16 cellular contexts compared by ENCODE assay signal in genomic region chr3:155411500-155412223, GRCh38.
DNase-seq lines count a peak whose midpoint lies in the region; ATAC-seq and TF ChIP-seq lines count a peak whose summit lies in the region.
"Had no signal": no experiment of that assay in that cellular context is flagged by ENCODE, and none has a peak within 500 bp of the region (broad histone marks: within the 10 kb centered on the region; RNA-seq: fewer than 3 reads in every experiment).

No MANE protein-coding gene starts in this region.

- H3K27ac Mint-ChIP-seq in activated naive CD8-positive, alpha-beta T cell treated with anti-CD3 and anti-CD28 coated beads, Interleukin-2, amount 50 U/mL, for 24 hours: no peak overlapping the region
- no peak overlapping the region for H3K27ac Mint-ChIP-seq in CD8-positive, alpha-beta T cell
- H3K27ac Mint-ChIP-seq: type B pancreatic cell had no signal

- intact Hi-C loops in CD8-positive, alpha-beta T cell (cut with DNase I, micrococcal nuclease): no loop called here

- H3K27me3 ChIP-seq in KMS-11 (ENCODE audit: insufficient read depth, low read depth): no peaks in the 10 kb centered on the region
- H3K27me3 ChIP-seq in CD8-positive, alpha-beta T cell (ENCODE audit: insufficient read depth, low read length): no peaks in the 10 kb centered on the region

- CTCF ChIA-PET in CD8-positive, alpha-beta T cell (lab: Charles Lee): no interaction called here

- TF ChIP-seq CTCF in GM12865 (IDR thresholded peaks at IDR 0.05; ENCODE audit: insufficient read depth, low read depth, low read length, missing control alignments): peak; percentile 5
- TF ChIP-seq CTCF in KMS-11 (conservative IDR thresholded peaks at IDR 0.05; ENCODE audit: low read depth, low read length): 0 out of 2 replicates have a peak, but pooled peaks have one; percentile 18
- TF ChIP-seq CTCF in CD8-positive, alpha-beta T cell (IDR thresholded peaks at IDR 0.05): no peak

- DNase-seq in DMS 273 (lab: John Stamatoyannopoulos, UW; ENCODE audit: unreplicated experiment): peak; percentile 24
- DNase-seq in DMS 273 treated with DMSO at 0.1 percent for 48 hours (lab: John Stamatoyannopoulos, UW): no peak
- peak; percentile 10 for DNase-seq in GM12865 (ENCODE audit: low read depth)
- DNase-seq in activated naive CD8-positive, alpha-beta T cell treated with anti-CD3 and anti-CD28 coated beads, Interleukin-2, amount 50 U/mL, for 24 hours: no peak
- no peak for DNase-seq in MV-4-11 (lab: John Stamatoyannopoulos, UW)
- DNase-seq in CD8-positive, alpha-beta T cell: no peak
- no peak for DNase-seq in ureter (ENCODE audit: low spot score)
- DNase-seq: 8988T; activated gamma-delta T cell; central memory CD4-positive, alpha-beta T cell; NCI-H1930; NCI-H774 had no signal

- no peaks in the 10 kb centered on the region for H3K79me2 ChIP-seq in KMS-11 (ENCODE audit: insufficient read depth, low read depth)

- H3K4me1 Mint-ChIP-seq in activated naive CD8-positive, alpha-beta T cell treated with anti-CD3 and anti-CD28 coated beads, Interleukin-2, amount 50 U/mL, for 24 hours: no peaks in the 10 kb centered on the region
- no peaks in the 10 kb centered on the region for H3K4me1 Mint-ChIP-seq in CD8-positive, alpha-beta T cell (ENCODE audit: low read depth)

- H3K4me3 Mint-ChIP-seq in activated naive CD8-positive, alpha-beta T cell treated with anti-CD3 and anti-CD28 coated beads, Interleukin-2, amount 50 U/mL, for 24 hours: no peak overlapping the region
- H3K4me3 Mint-ChIP-seq in CD8-positive, alpha-beta T cell: no peak overlapping the region
- H3K4me3 Mint-ChIP-seq: type B pancreatic cell had no signal

- H3K27ac ChIP-seq in KMS-11: no peak overlapping the region
- no peak overlapping the region for H3K27ac ChIP-seq in CD8-positive, alpha-beta T cell (ENCODE audit: low read depth, low read length)

- no peaks in the 10 kb centered on the region for H3K27me3 Mint-ChIP-seq in activated naive CD8-positive, alpha-beta T cell treated with anti-CD3 and anti-CD28 coated beads, Interleukin-2, amount 50 U/mL, for 24 hours
- no peaks in the 10 kb centered on the region for H3K27me3 Mint-ChIP-seq in CD8-positive, alpha-beta T cell (ENCODE audit: low read depth)
- H3K27me3 Mint-ChIP-seq: type B pancreatic cell had no signal

- H2AFZ ChIP-seq in KMS-11 (ENCODE audit: low read depth): no peak overlapping the region

- no peak overlapping the region for H3K4me2 ChIP-seq in KMS-11

- peak; percentile 40 for ATAC-seq in activated naive CD8-positive, alpha-beta T cell treated with anti-CD3 and anti-CD28 coated beads, Interleukin-2, amount 50 U/mL, for 24 hours
- ATAC-seq in CD8-positive, alpha-beta T cell: no peak

- H3K9me3 Mint-ChIP-seq in activated naive CD8-positive, alpha-beta T cell treated with anti-CD3 and anti-CD28 coated beads, Interleukin-2, amount 50 U/mL, for 24 hours: no peaks in the 10 kb centered on the region
- no peaks in the 10 kb centered on the region for H3K9me3 Mint-ChIP-seq in CD8-positive, alpha-beta T cell
- H3K9me3 Mint-ChIP-seq: type B pancreatic cell had no signal

- H3K4me3 ChIP-seq in GM12865 (ENCODE audit: low read depth, low read length) (no peak overlapping the region), KMS-11 (IDR thresholded peaks at IDR 0.05; ENCODE audit: insufficient read depth, low read depth, low read length) (no peak overlapping the region)
- no peak overlapping the region for H3K4me3 ChIP-seq in CD8-positive, alpha-beta T cell (ENCODE audit: low read depth, low read length)
- H3K4me3 ChIP-seq: HAP-1, lung had no signal

- no peaks in the 10 kb centered on the region for H4K20me1 ChIP-seq in KMS-11 (ENCODE audit: insufficient read depth)

- POLR2A ChIA-PET in CD8-positive, alpha-beta T cell (lab: Charles Lee): no interaction called here

- H3K4me1 ChIP-seq in KMS-11 (ENCODE audit: low read depth, poor library complexity, severe bottlenecking): no peaks in the 10 kb centered on the region
- H3K4me1 ChIP-seq in CD8-positive, alpha-beta T cell (ENCODE audit: insufficient read depth, low read length): no peaks in the 10 kb centered on the region

- H3K36me3 ChIP-seq in KMS-11 (ENCODE audit: insufficient read depth): no peaks in the 10 kb centered on the region
- H3K36me3 ChIP-seq in CD8-positive, alpha-beta T cell (ENCODE audit: insufficient read depth, low read length): no peaks in the 10 kb centered on the region
- H3K36me3 ChIP-seq: HAP-1 had no signal

- no peaks in the 10 kb centered on the region for H3K36me3 Mint-ChIP-seq in activated naive CD8-positive, alpha-beta T cell treated with anti-CD3 and anti-CD28 coated beads, Interleukin-2, amount 50 U/mL, for 24 hours (ENCODE audit: low read depth)
- H3K36me3 Mint-ChIP-seq in CD8-positive, alpha-beta T cell: no peaks in the 10 kb centered on the region
- H3K36me3 Mint-ChIP-seq: type B pancreatic cell had no signal

- no peaks in the 10 kb centered on the region for H3K9me3 ChIP-seq in CD8-positive, alpha-beta T cell (ENCODE audit: low read length)
- H3K9me3 ChIP-seq: HAP-1 had no signal

- no peak overlapping the region for H3K9ac ChIP-seq in KMS-11

Comparison
In these comparisons a context has a peak if more than half of its experiments do, and no peak if none do; other contexts are left out.
1. DNase-seq: peak in DMS 273 (single experiment) and GM12865 (single experiment); none in DMS 273 treated with DMSO at 0.1 percent for 48 hours (single experiment), activated naive CD8-positive, alpha-beta T cell treated with anti-CD3 and anti-CD28 coated beads, Interleukin-2, amount 50 U/mL, for 24 hours (single experiment), MV-4-11 (single experiment), CD8-positive, alpha-beta T cell (0 of 7) and ureter (single experiment).